19 cellular contexts compared by ENCODE assay signal in the genomic region with DNA sequence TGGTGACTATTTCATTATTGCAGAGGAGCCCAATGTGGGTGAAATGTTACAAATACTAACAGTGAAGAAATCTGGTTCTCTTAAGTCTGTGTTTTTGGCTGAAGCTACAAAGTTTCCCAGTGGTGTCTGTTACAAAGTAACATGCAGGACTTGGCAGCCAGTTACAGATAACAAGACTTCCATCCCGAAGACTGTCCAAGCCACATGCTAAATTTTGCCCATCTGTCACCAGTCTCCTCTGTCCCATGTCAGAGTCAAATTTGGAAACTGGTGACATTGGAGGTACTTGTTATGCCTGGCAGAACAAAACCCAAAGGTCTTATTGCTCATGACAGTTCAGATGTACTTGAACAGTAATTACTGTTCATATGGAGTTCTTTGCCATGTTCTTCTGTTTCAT.
DNase-seq lines count a peak whose midpoint lies in the region; ATAC-seq, FAIRE-seq and TF ChIP-seq lines count a peak whose summit lies in the region.
"Had no signal": no experiment of that assay in that cellular context is flagged by ENCODE, and none has a peak within 500 bp of the region (broad histone marks: within the 10 kb centered on the region; RNA-seq: fewer than 3 reads in every experiment).

No MANE protein-coding gene starts in this region.

- ATAC-seq in left cardiac atrium, result peak; percentile 92 to 95
- ATAC-seq in effector memory CD8-positive, alpha-beta T cell (replicated peaks), result no peak
- ATAC-seq: HCT116, HepG2 had no signal

- H3K27ac Mint-ChIP-seq in glutamatergic neuron (ENCODE audit: unreplicated experiment), result peak overlapping the region; percentile 70
- H3K27ac Mint-ChIP-seq in mesothelial cell of epicardium, result peak overlapping the region; percentile 34
- H3K27ac Mint-ChIP-seq in effector memory CD8-positive, alpha-beta T cell, result no peak overlapping the region
- H3K27ac Mint-ChIP-seq: CD8-positive, alpha-beta memory T cell had no signal

- H4K20me1 ChIP-seq in osteoblast (ENCODE audit: insufficient read depth, low read length), result no peaks in the 10 kb centered on the region
- H4K20me1 ChIP-seq: BLaER1 had no signal

- H3K9me3 Mint-ChIP-seq in glutamatergic neuron (ENCODE audit: unreplicated experiment), result peaks cover 2% of the 10 kb centered on the region
- peaks cover under 1% of the 10 kb centered on the region for H3K9me3 Mint-ChIP-seq in mesothelial cell of epicardium
- peaks cover 0 to 7% of the 10 kb centered on the region in 2 donors for H3K9me3 Mint-ChIP-seq in effector memory CD8-positive, alpha-beta T cell

- H3K4me1 Mint-ChIP-seq in glutamatergic neuron (ENCODE audit: low read depth, unreplicated experiment) (peaks cover 23% of the 10 kb centered on the region), mesothelial cell of epicardium (peaks cover 38% of the 10 kb centered on the region)
- H3K4me1 Mint-ChIP-seq in effector memory CD8-positive, alpha-beta T cell (ENCODE audit: low read depth in 2 of 2), result no peaks in the 10 kb centered on the region
- H3K4me1 Mint-ChIP-seq: CD8-positive, alpha-beta memory T cell had no signal

- H2AFZ ChIP-seq in osteoblast (ENCODE audit: low read length), result no peak overlapping the region

- FAIRE-seq in small intestine (lab: Jason Lieb, UNC), result no peak
- FAIRE-seq: GM18507, GM19239, H54, HepG2, HTR-8/SVneo had no signal

- H3K4me1 ChIP-seq in osteoblast (ENCODE audit: insufficient read depth, low read length) (no peaks in the 10 kb centered on the region), small intestine (ENCODE audit: control insufficient read depth in 2 of 2, insufficient read depth in 1 of 2, low read depth in 1 of 2, low read length in 1 of 2) (no peaks in the 10 kb centered on the region)
- H3K4me1 ChIP-seq: BLaER1, Caco-2 had no signal

- intact Hi-C loops in left cardiac atrium (cut with DNase I), result no loop called here

- DNase-seq in DMS 273 (lab: John Stamatoyannopoulos, UW; ENCODE audit: unreplicated experiment) (peak; percentile 72), glutamatergic neuron (no peak), left cardiac atrium (no peak), mesothelial cell of epicardium (ENCODE audit: low spot score in 2 of 2, unreplicated experiment in 2 of 2) (no peak), osteoblast (ENCODE audit: insufficient read length, low spot score, missing footprints) (no peak), small intestine (no peak)
- no peak for DNase-seq in activated T-cell treated with anti-CD3 and anti-CD28 coated beads, Interleukin-2, amount 50 U/mL, for 48 hours
- DNase-seq in effector memory CD8-positive, alpha-beta T cell, result no peak
- DNase-seq: 8988T; AML-193; Caco-2; CD8-positive, alpha-beta memory T cell had no signal

- no peak overlapping the region for H3K4me3 Mint-ChIP-seq in glutamatergic neuron (ENCODE audit: unreplicated experiment)
- H3K4me3 Mint-ChIP-seq in mesothelial cell of epicardium, result no peak overlapping the region
- H3K4me3 Mint-ChIP-seq in effector memory CD8-positive, alpha-beta T cell, result no peak overlapping the region
- H3K4me3 Mint-ChIP-seq: CD8-positive, alpha-beta memory T cell had no signal

- 67 to 90% (median 82%) methylated on average over 1 of the region's 1 CpG for WGBS in small intestine, 3 donors

- H3K27me3 Mint-ChIP-seq in glutamatergic neuron (ENCODE audit: unreplicated experiment) (peaks cover 2% of the 10 kb centered on the region), mesothelial cell of epicardium (ENCODE audit: low read depth) (no peaks in the 10 kb centered on the region)
- no peaks in the 10 kb centered on the region for H3K27me3 Mint-ChIP-seq in effector memory CD8-positive, alpha-beta T cell
- H3K27me3 Mint-ChIP-seq: CD8-positive, alpha-beta memory T cell had no signal

- no peak overlapping the region for H3K4me3 ChIP-seq in osteoblast (ENCODE audit: insufficient read depth, low read length)
- H3K4me3 ChIP-seq in small intestine (ENCODE audit: low read depth in 1 of 2, low read length in 2 of 2), result no peak overlapping the region
- H3K4me3 ChIP-seq: BLaER1 had no signal

- no peaks in the 10 kb centered on the region for H3K36me3 ChIP-seq in osteoblast (ENCODE audit: insufficient read depth, low read length)
- H3K36me3 ChIP-seq in small intestine (ENCODE audit: control insufficient read depth in 2 of 2, insufficient read depth in 2 of 2, low read length in 2 of 2), result no peaks in the 10 kb centered on the region
- H3K36me3 ChIP-seq: BLaER1 had no signal

- H3K27me3 ChIP-seq in osteoblast (ENCODE audit: insufficient read depth, low read length) (no peaks in the 10 kb centered on the region), small intestine (ENCODE audit: control insufficient read depth in 2 of 2, insufficient read depth in 2 of 2, low read length in 2 of 2) (no peaks in the 10 kb centered on the region)
- H3K27me3 ChIP-seq: BLaER1 had no signal

- H3K4me2 ChIP-seq in osteoblast (ENCODE audit: insufficient read depth, low read length), result no peak overlapping the region
- H3K4me2 ChIP-seq: BLaER1 had no signal

- no peaks in the 10 kb centered on the region for H3K36me3 Mint-ChIP-seq in glutamatergic neuron (ENCODE audit: unreplicated experiment)
- peaks cover 13% of the 10 kb centered on the region for H3K36me3 Mint-ChIP-seq in mesothelial cell of epicardium
- no peaks in the 10 kb centered on the region for H3K36me3 Mint-ChIP-seq in effector memory CD8-positive, alpha-beta T cell (ENCODE audit: insufficient read depth)
- H3K36me3 Mint-ChIP-seq: CD8-positive, alpha-beta memory T cell had no signal

- H3K27ac ChIP-seq in osteoblast (ENCODE audit: low read depth, low read length) (no peak overlapping the region), small intestine (ENCODE audit: low read depth in 1 of 2, low read length in 1 of 2) (no peak overlapping the region)
- H3K27ac ChIP-seq: BLaER1 had no signal

- H3K79me2 ChIP-seq in osteoblast (ENCODE audit: insufficient read depth, low read length), result no peaks in the 10 kb centered on the region

- H3K9me3 ChIP-seq in osteoblast (ENCODE audit: low read depth, low read length) (no peaks in the 10 kb centered on the region), small intestine (ENCODE audit: control insufficient read depth, low read depth) (no peaks in the 10 kb centered on the region)
- H3K9me3 ChIP-seq: BLaER1, Caco-2 had no signal

- no peak for TF ChIP-seq CTCF in glutamatergic neuron (IDR thresholded peaks at IDR 0.05; ENCODE audit: partially characterized antibody, unreplicated experiment)
- TF ChIP-seq CTCF in mesothelial cell of epicardium (IDR thresholded peaks at IDR 0.05; ENCODE audit: unreplicated experiment), result no peak
- no peak for TF ChIP-seq CTCF in osteoblast (IDR thresholded peaks at IDR 0.05; ENCODE audit: extremely low read depth, low read depth, low read length)

Comparison
In these comparisons a context has a peak if more than half of its experiments do, and no peak if none do; other contexts are left out.
1. H3K27ac Mint-ChIP-seq: peak in glutamatergic neuron (single experiment) and mesothelial cell of epicardium (single experiment); none in effector memory CD8-positive, alpha-beta T cell (0 of 2).